ENCODE assay signal across 2 cellular contexts in genomic region chr12:8242623-8242880, GRCh38.
TF ChIP-seq lines count a peak whose summit lies in the region.
"Not testable (repeated sequence)": the region's sequence is repeated elsewhere in the genome, so short reads cannot be mapped to it uniquely, and the experiment has no call there.

No MANE protein-coding gene starts in this region.

TF ChIP-seq in WTC11, 78 proteins besides CTCF, POLR2A, EP300 and RAD21:
- TF ChIP-seq FOXP4 (CRISPR knock-in tag; IDR thresholded peaks at IDR 0.05) = 0 out of 2 replicates have a peak, but pooled peaks have one; percentile 17
- TF ChIP-seq TCF7 (CRISPR knock-in tag; IDR thresholded peaks at IDR 0.05; ENCODE audit: low read depth) = 0 out of 2 replicates have a peak, but pooled peaks have one; percentile 51
- peak; percentile 70 for TF ChIP-seq FOXP1 (CRISPR knock-in tag; IDR thresholded peaks at IDR 0.05; ENCODE audit: borderline replicate concordance)
- TF ChIP-seq MAX (CRISPR knock-in tag; IDR thresholded peaks at IDR 0.05) = peak; percentile 56; the same call in 1 of the 2 replicates

TF ChIP-seq in K562, 482 proteins besides CTCF, POLR2A, EP300 and RAD21 (continued from another document):
- TF ChIP-seq PHF20 (IDR thresholded peaks at IDR 0.05; ENCODE audit: partially characterized antibody) (peak; percentile 12), CXXC5 (CRISPR knock-in tag; IDR thresholded peaks at IDR 0.05) (peak; percentile 15; the same call in 1 of the 2 replicates), POLR2G (IDR thresholded peaks at IDR 0.05; ENCODE audit: low read depth, low read length) (peak; percentile 75), SIN3B (IDR thresholded peaks at IDR 0.05; ENCODE audit: low read depth) (peak; percentile 55; the same call in 1 of the 2 replicates), RB1 (IDR thresholded peaks at IDR 0.05; ENCODE audit: low read depth) (peak; percentile 12; the same call in 1 of the 2 replicates), ZBTB40 (IDR thresholded peaks at IDR 0.05) (0 out of 2 replicates have a peak, but pooled peaks have one; percentile 14), PHF8 (IDR thresholded peaks at IDR 0.05; ENCODE audit: borderline replicate concordance, low read length) (peak; percentile 40; the same call in 1 of the 2 replicates), RBFOX2 (IDR thresholded peaks at IDR 0.05; ENCODE audit: low read depth, low read length) (peak; percentile 72), RBM22 (IDR thresholded peaks at IDR 0.05; ENCODE audit: low read depth, low read length, poor library complexity, severe bottlenecking) (peak; percentile 46), MAZ (CRISPR knock-in tag; conservative IDR thresholded peaks at IDR 0.05 in 1 of 2, IDR thresholded peaks at IDR 0.05 in 1 of 2) (peak in 1 of 2 experiments; percentile 19; a peak in 1 of 4 replicates), HMGN3 (IDR thresholded peaks at IDR 0.05; ENCODE audit: borderline replicate concordance, extremely low read depth, insufficient read length, low read depth, low read length) (peak; percentile 14), ZFX (CRISPR knock-in tag; IDR thresholded peaks at IDR 0.05) (peak; percentile 58), ARID4B (CRISPR knock-in tag; IDR thresholded peaks at IDR 0.05) (peak; percentile 57; the same call in 1 of the 2 replicates), C11orf30 (IDR thresholded peaks at IDR 0.05; ENCODE audit: low read depth) (0 out of 2 replicates have a peak, but pooled peaks have one; percentile 14), MNT (conservative IDR thresholded peaks at IDR 0.05) (0 out of 4 replicates have a peak, but pooled peaks of 1 of the 2 experiments have one; percentile 8), TFAP4 (CRISPR knock-in tag; IDR thresholded peaks at IDR 0.05; ENCODE audit: borderline replicate concordance) (peak; percentile 27; the same call in 1 of the 2 replicates)
- not testable (repeated sequence) for TF ChIP-seq ZBTB40 (CRISPR knock-in tag; IDR thresholded peaks at IDR 0.05)
